Comparison of ENCODE assay signal across 13 cellular contexts in the genomic region with DNA sequence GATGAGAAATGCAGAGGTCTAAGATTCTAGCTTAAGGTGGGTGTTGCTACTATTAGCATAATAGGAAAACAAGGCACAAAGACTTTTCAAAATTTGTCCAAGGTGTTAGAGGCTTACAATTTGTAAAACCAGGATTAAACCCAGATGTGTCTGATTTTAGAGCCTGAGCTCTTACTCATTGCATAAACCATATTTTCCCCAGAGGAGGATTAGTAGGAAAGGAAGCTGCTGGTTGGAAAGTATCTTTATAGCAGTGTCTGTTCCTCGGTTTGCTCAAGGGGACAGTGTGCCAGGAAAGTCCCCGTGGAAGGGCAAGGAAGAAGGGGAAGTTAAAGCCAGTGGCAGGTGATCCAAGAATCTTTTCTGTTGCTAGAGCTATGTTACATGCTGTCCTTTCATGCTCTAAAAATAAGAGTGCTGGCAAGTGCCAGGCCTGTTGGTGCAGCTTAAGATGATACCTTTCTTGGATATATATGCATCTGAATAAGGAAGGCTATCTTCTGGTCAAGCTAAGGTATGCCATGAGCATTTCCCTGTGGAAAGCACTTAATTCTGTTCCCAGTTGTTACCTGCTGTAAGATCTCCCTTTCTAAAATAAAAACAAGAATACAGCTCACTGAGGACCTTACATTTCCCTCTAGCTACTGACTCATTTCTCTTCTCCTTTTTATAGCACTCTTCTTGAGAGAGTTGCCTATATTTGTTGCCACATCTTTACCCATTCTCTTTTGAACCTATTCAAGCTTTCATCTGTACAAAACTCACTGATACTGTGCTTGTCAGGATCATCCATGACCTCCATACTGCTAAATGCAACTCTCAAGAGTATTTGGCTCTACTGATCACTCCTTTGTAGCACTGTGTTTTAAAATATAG. TPM values are rescaled to one million over a fixed set of nuclear protein-coding genes. Genes with fewer than 3 reads are reported as not detected.
A peak's percentile ranks its signal among the peaks of the same experiment; 100 is the strongest.
DNase-seq lines count a peak whose midpoint lies in the region; ATAC-seq, FAIRE-seq and TF ChIP-seq lines count a peak whose summit lies in the region.
"Had no signal": no experiment of that assay in that cellular context is flagged by ENCODE, and none has a peak within 500 bp of the region (broad histone marks: within the 10 kb centered on the region; RNA-seq: fewer than 3 reads in every experiment).

No MANE protein-coding gene starts in this region.

- POLR2A ChIA-PET in activated B cell treated with CpG ODN at 0.5 μM for 24 hours (lab: Charles Lee) (interaction anchor here (0.8 to 1.5 kb wide), 7 partner anchors 8 to 110 kb away, joined by 3 to 7 read pairs (median 4); a partner anchor contains a TSS), PC-9 (lab: Charles Lee; ENCODE audit: unreplicated experiment) (interaction anchor here (0.6 kb wide), 1 partner anchor 110 kb away, joined by 5 read pairs; no protein-coding TSS in a partner anchor)

- H3K9me2 ChIP-seq in PC-9 (ENCODE audit: insufficient read depth) = no peaks in the 10 kb centered on the region

- peaks cover 35% of the 10 kb centered on the region for H3K4me1 Mint-ChIP-seq in activated B cell treated with CpG ODN at 0.5 μM for 24 hours

- H3K4me2 ChIP-seq in PC-9 = no peak overlapping the region

- intact Hi-C loops in Right ventricle myocardium inferior (cut with DNase I) = loop anchor here (5.0 kb wide), 1 partner anchor 44 kb away; no protein-coding TSS in a partner anchor
- intact Hi-C loops in cardiac septum (cut with DNase I) = no loop called here
- intact Hi-C loops in activated B cell treated with CpG ODN at 0.5 μM for 24 hours (cut with micrococcal nuclease) = no loop called here
- intact Hi-C loops in PC-9 (cut with micrococcal nuclease; ENCODE audit: unreplicated experiment) = no loop called here

- H3F3A ChIP-seq in PC-9 (ENCODE audit: insufficient read depth, low read depth) = no peaks in the 10 kb centered on the region

- no peaks in the 10 kb centered on the region for H3K36me3 Mint-ChIP-seq in activated B cell treated with CpG ODN at 0.5 μM for 24 hours (ENCODE audit: low read depth)

- DNase-seq in Right ventricle myocardium inferior (ENCODE audit: missing footprints) (no peak), cardiac septum (ENCODE audit: low spot score) (no peak), activated B cell treated with CpG ODN at 0.5 μM for 24 hours (no peak), thoracic aorta (ENCODE audit: low spot score) (no peak), COR-L47 (lab: John Stamatoyannopoulos, UW) (no peak), RCC 7860 (ENCODE audit: low spot score) (no peak), PC-9 (no peak)
- DNase-seq: foreskin melanocyte; pancreas; stimulated activated naive CD4-positive, alpha-beta T cell treated with Interleukin-2 at 50 U/mL for 16 hours had no signal

- H2AFZ ChIP-seq in PC-9 = no peak overlapping the region

- H3K27ac ChIP-seq in thoracic aorta (peak overlapping the region; percentile 1 to 37), PC-9 (no peak overlapping the region)
- H3K27ac ChIP-seq: pancreas had no signal

- ATAC-seq in Right ventricle myocardium inferior (peak; percentile 65), HG02938 (IDR thresholded peaks at IDR 0.05; ENCODE audit: unreplicated experiment) (peak; percentile 79), activated B cell treated with CpG ODN at 0.5 μM for 24 hours (ENCODE audit: low read depth) (peak; percentile 37), thoracic aorta (ENCODE audit: insufficient number of reproducible peaks, low FRiP score, low read depth) (no peak)
- ATAC-seq: Panc1, pancreas had no signal

- peaks cover 7 to 20% of the 10 kb centered on the region in 2 donors for H3K4me1 ChIP-seq in thoracic aorta (ENCODE audit: control insufficient read depth in 1 of 2, low read depth in 2 of 2)
- no peaks in the 10 kb centered on the region; the same call in 1 of the 2 replicates for H3K4me1 ChIP-seq in PC-9 (replicated peaks; ENCODE audit: insufficient read depth)
- H3K4me1 ChIP-seq: pancreas had no signal

- no peak overlapping the region for H3K27ac Mint-ChIP-seq in activated B cell treated with CpG ODN at 0.5 μM for 24 hours
- H3K27ac Mint-ChIP-seq: B cell had no signal

- H3K36me3 ChIP-seq in thoracic aorta (no peaks in the 10 kb centered on the region), PC-9 (ENCODE audit: low read depth) (no peaks in the 10 kb centered on the region)
- H3K36me3 ChIP-seq: pancreas had no signal

- H4K20me1 ChIP-seq in PC-9 (ENCODE audit: insufficient read depth) = no peaks in the 10 kb centered on the region

- H3K27me3 ChIP-seq in thoracic aorta (replicated peaks; ENCODE audit: insufficient read depth) (no peaks in the 10 kb centered on the region), PC-9 (ENCODE audit: insufficient read depth, low read depth) (no peaks in the 10 kb centered on the region)
- H3K27me3 ChIP-seq: pancreas had no signal

- TF ChIP-seq CTCF in activated B cell treated with CpG ODN at 0.5 μM for 24 hours (IDR thresholded peaks at IDR 0.05) (no peak), thoracic aorta (IDR thresholded peaks at IDR 0.05) (no peak), PC-9 (conservative IDR thresholded peaks at IDR 0.05) (no peak)

- no peaks in the 10 kb centered on the region for H3K79me2 ChIP-seq in PC-9 (ENCODE audit: low read depth)

- no TSS peak for BruUV-seq in PC-9 (replicated peaks; lab: Mats Ljungman, UMichigan)

- CTCF ChIA-PET in activated B cell treated with CpG ODN at 0.5 μM for 24 hours (lab: Charles Lee) = interaction anchor here (1.2 to 1.8 kb wide), 3 partner anchors 68 to 83 kb away, joined by 3 to 5 read pairs (median 3); a partner anchor contains a TSS
- CTCF ChIA-PET in PC-9 (lab: Charles Lee) = no interaction called here

- H3K9me3 ChIP-seq in thoracic aorta = no peaks in the 10 kb centered on the region
- no peaks in the 10 kb centered on the region for H3K9me3 ChIP-seq in PC-9 (ENCODE audit: insufficient read depth, low read depth)
- H3K9me3 ChIP-seq: pancreas had no signal

- H3K4me3 ChIP-seq in thoracic aorta (no peak overlapping the region), PC-9 (no peak overlapping the region)
- H3K4me3 ChIP-seq: pancreas had no signal

- H3K27me3 Mint-ChIP-seq in activated B cell treated with CpG ODN at 0.5 μM for 24 hours = no peaks in the 10 kb centered on the region
- H3K27me3 Mint-ChIP-seq: B cell had no signal

- H3K4me3 Mint-ChIP-seq in activated B cell treated with CpG ODN at 0.5 μM for 24 hours = no peak overlapping the region
- H3K4me3 Mint-ChIP-seq: B cell had no signal

- H3K9me3 Mint-ChIP-seq in activated B cell treated with CpG ODN at 0.5 μM for 24 hours = no peaks in the 10 kb centered on the region

- FAIRE-seq in RCC 7860 (lab: Jason Lieb, UNC) = no peak
- FAIRE-seq: pancreas had no signal

RNA-seq across cellular contexts. Expression of a gene that starts 8.0 kb away (rescaled TPM):
- 3.3 TPM for total RNA-seq in Right ventricle myocardium inferior
- 0.48 TPM for total RNA-seq in cardiac septum
- 2.1 and 2.8 TPM in 2 replicates for total RNA-seq in activated B cell treated with CpG ODN at 0.5 μM for 24 hours
- total RNA-seq in thoracic aorta = 1 to 10 TPM; 1.1 to 4.5 TPM
- 0.55 and 1.4 TPM in 2 replicates for total RNA-seq in PC-9 (2021)
